1 cellular context compared by ENCODE assay signal in genomic region chr5:90477073-90477472, GRCh38.
TF ChIP-seq lines count a peak whose summit lies in the region.

No MANE protein-coding gene starts in this region.

TF ChIP-seq in WTC11, 78 proteins besides CTCF, POLR2A, EP300 and RAD21 (continued from another document):
- TF ChIP-seq TEAD1 (CRISPR knock-in tag; IDR thresholded peaks at IDR 0.05) (peak; percentile 54; the same call in 1 of the 2 replicates), ZNF317 (CRISPR knock-in tag; IDR thresholded peaks at IDR 0.05; ENCODE audit: borderline replicate concordance, low read depth) (no peak), ZBTB43 (CRISPR knock-in tag; IDR thresholded peaks at IDR 0.05) (no peak), USF2 (CRISPR knock-in tag; IDR thresholded peaks at IDR 0.05) (peak; percentile 66), AFF4 (CRISPR knock-in tag; IDR thresholded peaks at IDR 0.05; ENCODE audit: borderline replicate concordance) (no peak), ETV6 (CRISPR knock-in tag; IDR thresholded peaks at IDR 0.05) (peak; percentile 56; the same call in 1 of the 2 replicates), MYBL2 (CRISPR knock-in tag; IDR thresholded peaks at IDR 0.05) (no peak), STAT6 (CRISPR knock-in tag; conservative IDR thresholded peaks at IDR 0.05; ENCODE audit: low read depth) (no peak)
